8 cellular contexts compared by ENCODE assay signal in the genomic region with DNA sequence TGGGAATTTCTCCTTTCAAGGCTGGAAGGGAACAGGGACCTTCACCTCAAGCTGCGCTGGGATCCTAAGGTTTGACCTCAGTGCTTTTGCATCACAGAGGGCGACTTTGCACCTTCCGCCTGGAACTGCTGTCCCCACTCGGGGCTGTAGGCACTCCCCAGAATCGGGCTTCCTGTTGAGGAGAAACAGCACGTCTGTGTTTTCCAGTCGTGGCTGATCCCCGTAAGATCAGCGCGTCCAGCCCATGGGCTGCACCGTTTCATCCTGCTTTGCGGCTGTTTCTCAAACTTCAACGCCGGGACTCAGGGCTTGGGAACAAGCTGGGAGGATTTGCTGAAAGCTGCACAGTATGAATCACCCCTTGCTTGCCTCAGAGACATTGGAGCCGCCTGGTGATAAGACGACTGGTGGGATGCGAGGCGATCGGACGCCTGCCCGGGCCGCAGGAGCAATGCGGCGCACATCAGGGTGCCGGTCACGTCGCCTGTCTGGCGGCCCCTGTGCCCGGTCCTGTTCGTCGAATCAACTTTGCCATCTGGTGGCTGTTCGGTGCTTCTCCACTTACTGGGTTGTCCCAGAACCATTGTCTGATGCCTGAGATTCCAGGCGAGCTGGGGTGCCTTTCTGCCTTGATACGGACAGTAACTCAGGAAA. TPM values are rescaled to one million over a fixed set of nuclear protein-coding genes. Genes with fewer than 3 reads are reported as not detected.
DNase-seq lines count a peak whose midpoint lies in the region; ATAC-seq and TF ChIP-seq lines count a peak whose summit lies in the region.

No MANE protein-coding gene starts in this region.

- WGBS in right cardiac atrium, result 21% methylated on average over 34 of the region's 34 CpGs

- CTCF ChIA-PET in WTC11 (lab: Charles Lee), result interaction anchor here (0.7 to 6.6 kb wide), 39 partner anchors 9 to 781 kb away, joined by 3 to 83 read pairs (median 5); no protein-coding TSS in a partner anchor

- peak overlapping the region; percentile 27 for H3K4me3 Mint-ChIP-seq in WTC11

- H3K27ac Mint-ChIP-seq in WTC11, result no peak overlapping the region

- DNase-seq in ELF-1 (ENCODE audit: low read depth, low spot score), result peak; percentile 89
- peak; percentile 75 for DNase-seq in WTC11 (ENCODE audit: low spot score)
- DNase-seq in right cardiac atrium, result peak; percentile 73 to 89 (median 88)
- peak; percentile 84 for DNase-seq in putamen (ENCODE audit: low spot score)
- no peak for DNase-seq in NCI-H345 (lab: John Stamatoyannopoulos, UW)
- no peak for DNase-seq in NCI-H2081 (lab: John Stamatoyannopoulos, UW)
- DNase-seq in NCI-H1105 (lab: John Stamatoyannopoulos, UW), result no peak

- intact Hi-C loops in right cardiac atrium (cut with DNase I), result loop anchor here in 2 of 4 donors (5.0 to 10.0 kb wide), 2 partner anchors 225 to 228 kb away; no protein-coding TSS in a partner anchor

- TF ChIP-seq CTCF in WTC11 (IDR thresholded peaks at IDR 0.05), result no peak; the same call in 1 of the 2 replicates

- no peaks in the 10 kb centered on the region for H3K36me3 Mint-ChIP-seq in WTC11

- H3K27me3 ChIP-seq in right cardiac atrium (ENCODE audit: control insufficient read depth, insufficient read depth), result no peaks in the 10 kb centered on the region

- no peak overlapping the region for H3K27ac ChIP-seq in right cardiac atrium (ENCODE audit: low read length)

- no peak overlapping the region for H3K4me3 ChIP-seq in right cardiac atrium (ENCODE audit: low read length)

- no peaks in the 10 kb centered on the region for H3K9me3 Mint-ChIP-seq in WTC11

- H3K9me3 ChIP-seq in right cardiac atrium (ENCODE audit: control insufficient read depth, low read length), result no peaks in the 10 kb centered on the region

- POLR2A ChIA-PET in WTC11 (lab: Charles Lee), result interaction anchor here (0.6 to 0.9 kb wide), 2 partner anchors 59 to 151 kb away, joined by 3 read pairs; no protein-coding TSS in a partner anchor

- peaks cover 33% of the 10 kb centered on the region for H3K4me1 Mint-ChIP-seq in WTC11

- ATAC-seq in WTC11, result peak; percentile 78
- peak; percentile 83 to 85 for ATAC-seq in right cardiac atrium
- ATAC-seq in HG03521 (IDR thresholded peaks at IDR 0.05; ENCODE audit: unreplicated experiment), result no peak

- H3K27me3 Mint-ChIP-seq in WTC11 (ENCODE audit: low read depth), result peaks cover 23% of the 10 kb centered on the region

- peaks cover 3% of the 10 kb centered on the region for H3K4me1 ChIP-seq in right cardiac atrium (ENCODE audit: control insufficient read depth, insufficient read depth, low read length)

TF ChIP-seq in WTC11, 78 proteins besides CTCF, POLR2A, EP300 and RAD21:
- TF ChIP-seq ZNF219 (CRISPR knock-in tag; IDR thresholded peaks at IDR 0.05; ENCODE audit: borderline replicate concordance), result 0 out of 2 replicates have a peak, but pooled peaks have one; percentile 9
- TF ChIP-seq TEAD1 (CRISPR knock-in tag; IDR thresholded peaks at IDR 0.05), result peak; percentile 40; the same call in 1 of the 2 replicates
- TF ChIP-seq, protein P1, sequence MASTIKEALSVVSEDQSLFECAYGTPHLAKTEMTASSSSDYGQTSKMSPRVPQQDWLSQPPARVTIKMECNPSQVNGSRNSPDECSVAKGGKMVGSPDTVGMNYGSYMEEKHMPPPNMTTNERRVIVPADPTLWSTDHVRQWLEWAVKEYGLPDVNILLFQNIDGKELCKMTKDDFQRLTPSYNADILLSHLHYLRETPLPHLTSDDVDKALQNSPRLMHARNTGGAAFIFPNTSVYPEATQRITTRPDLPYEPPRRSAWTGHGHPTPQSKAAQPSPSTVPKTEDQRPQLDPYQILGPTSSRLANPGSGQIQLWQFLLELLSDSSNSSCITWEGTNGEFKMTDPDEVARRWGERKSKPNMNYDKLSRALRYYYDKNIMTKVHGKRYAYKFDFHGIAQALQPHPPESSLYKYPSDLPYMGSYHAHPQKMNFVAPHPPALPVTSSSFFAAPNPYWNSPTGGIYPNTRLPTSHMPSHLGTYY (CRISPR knock-in tag; IDR thresholded peaks at IDR 0.05), result no peak
- no peak for TF ChIP-seq SP1 (CRISPR knock-in tag; conservative IDR thresholded peaks at IDR 0.05)
- TF ChIP-seq, protein P2, sequence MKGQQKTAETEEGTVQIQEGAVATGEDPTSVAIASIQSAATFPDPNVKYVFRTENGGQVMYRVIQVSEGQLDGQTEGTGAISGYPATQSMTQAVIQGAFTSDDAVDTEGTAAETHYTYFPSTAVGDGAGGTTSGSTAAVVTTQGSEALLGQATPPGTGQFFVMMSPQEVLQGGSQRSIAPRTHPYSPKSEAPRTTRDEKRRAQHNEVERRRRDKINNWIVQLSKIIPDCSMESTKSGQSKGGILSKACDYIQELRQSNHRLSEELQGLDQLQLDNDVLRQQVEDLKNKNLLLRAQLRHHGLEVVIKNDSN (CRISPR knock-in tag; IDR thresholded peaks at IDR 0.05), result no peak
- TF ChIP-seq, protein P3, sequence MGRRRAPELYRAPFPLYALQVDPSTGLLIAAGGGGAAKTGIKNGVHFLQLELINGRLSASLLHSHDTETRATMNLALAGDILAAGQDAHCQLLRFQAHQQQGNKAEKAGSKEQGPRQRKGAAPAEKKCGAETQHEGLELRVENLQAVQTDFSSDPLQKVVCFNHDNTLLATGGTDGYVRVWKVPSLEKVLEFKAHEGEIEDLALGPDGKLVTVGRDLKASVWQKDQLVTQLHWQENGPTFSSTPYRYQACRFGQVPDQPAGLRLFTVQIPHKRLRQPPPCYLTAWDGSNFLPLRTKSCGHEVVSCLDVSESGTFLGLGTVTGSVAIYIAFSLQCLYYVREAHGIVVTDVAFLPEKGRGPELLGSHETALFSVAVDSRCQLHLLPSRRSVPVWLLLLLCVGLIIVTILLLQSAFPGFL (CRISPR knock-in tag; IDR thresholded peaks at IDR 0.05; ENCODE audit: borderline replicate concordance), result no peak
- TF ChIP-seq FOXK1 (CRISPR knock-in tag; IDR thresholded peaks at IDR 0.05), result no peak
- TF ChIP-seq CREB1 (CRISPR knock-in tag; IDR thresholded peaks at IDR 0.05), result no peak
- TF ChIP-seq, protein P4, sequence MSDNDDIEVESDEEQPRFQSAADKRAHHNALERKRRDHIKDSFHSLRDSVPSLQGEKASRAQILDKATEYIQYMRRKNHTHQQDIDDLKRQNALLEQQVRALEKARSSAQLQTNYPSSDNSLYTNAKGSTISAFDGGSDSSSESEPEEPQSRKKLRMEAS (CRISPR knock-in tag; IDR thresholded peaks at IDR 0.05), result peak; percentile 79
- TF ChIP-seq KAT7 (CRISPR knock-in tag; IDR thresholded peaks at IDR 0.05; ENCODE audit: borderline replicate concordance), result no peak
- no peak for TF ChIP-seq ZNF263 (CRISPR knock-in tag; IDR thresholded peaks at IDR 0.05; ENCODE audit: low read depth)
- no peak for TF ChIP-seq NR2C2 (CRISPR knock-in tag; IDR thresholded peaks at IDR 0.05)
- no peak for TF ChIP-seq E2F1 (CRISPR knock-in tag; IDR thresholded peaks at IDR 0.05)
- no peak for TF ChIP-seq ZBTB21 (CRISPR knock-in tag; IDR thresholded peaks at IDR 0.05; ENCODE audit: borderline replicate concordance)
- TF ChIP-seq ZNF121 (CRISPR knock-in tag; IDR thresholded peaks at IDR 0.05), result no peak
- 0 out of 2 replicates have a peak, but pooled peaks have one; percentile 20 for TF ChIP-seq ZNF423 (CRISPR knock-in tag; IDR thresholded peaks at IDR 0.05)
- peak; percentile 59; the same call in 1 of the 2 replicates for TF ChIP-seq ETV6 (CRISPR knock-in tag; IDR thresholded peaks at IDR 0.05)
- TF ChIP-seq ESRRA (CRISPR knock-in tag; IDR thresholded peaks at IDR 0.05; ENCODE audit: borderline replicate concordance), result no peak
- no peak for TF ChIP-seq FOXP1 (CRISPR knock-in tag; IDR thresholded peaks at IDR 0.05; ENCODE audit: borderline replicate concordance)
- TF ChIP-seq USF2 (CRISPR knock-in tag; IDR thresholded peaks at IDR 0.05), result no peak

RNA-seq across cellular contexts. Expression of gene FRMD1, which starts 53.6 kb away (rescaled TPM):
- total RNA-seq in WTC11 (2021), result 0.57 to 0.98 TPM (median 0.69 TPM) in 3 replicates
- total RNA-seq in right cardiac atrium, result under 1 TPM in 1 of 4 donors, not detected in 3; 0.31 TPM
- polyA plus RNA-seq in right cardiac atrium, result 0.07 TPM

Comparison
In these comparisons a context has a peak if more than half of its experiments do, and no peak if none do; other contexts are left out.
1. DNase-seq: peak in ELF-1 (single experiment), WTC11 (single experiment), right cardiac atrium (3 of 3) and putamen (single experiment); none in NCI-H345 (single experiment), NCI-H2081 (0 of 2) and NCI-H1105 (single experiment).